2 cellular contexts compared by ENCODE assay signal in genomic region chr1:23322770-23323169, GRCh38.
TF ChIP-seq lines count a peak whose summit lies in the region.

No MANE protein-coding gene starts in this region.

TF ChIP-seq in HCT116, 20 proteins besides CTCF, POLR2A, EP300 and RAD21:
- TF ChIP-seq TCF7L2 (IDR thresholded peaks at IDR 0.05; ENCODE audit: borderline replicate concordance, extremely low read depth, insufficient read depth, insufficient read length) (no peak), FOSL1 (IDR thresholded peaks at IDR 0.05; ENCODE audit: low read depth) (no peak), ATF3 (IDR thresholded peaks at IDR 0.05) (no peak), REST (IDR thresholded peaks at IDR 0.05; ENCODE audit: low read depth) (no peak), EZH2 (IDR thresholded peaks at IDR 0.05) (no peak), SRF (IDR thresholded peaks at IDR 0.05; ENCODE audit: low read depth) (no peak), SIN3A (IDR thresholded peaks at IDR 0.05; ENCODE audit: low read depth) (no peak), JUND (IDR thresholded peaks at IDR 0.05) (no peak), ZBTB33 (IDR thresholded peaks at IDR 0.05; ENCODE audit: extremely low read depth, insufficient replicate concordance, low read length) (no peak), EGR1 (IDR thresholded peaks at IDR 0.05; ENCODE audit: low read depth) (no peak)
TF ChIP-seq in HCT116: peak in this region for 0.

TF ChIP-seq in K562, 482 proteins besides CTCF, POLR2A, EP300 and RAD21:
- TF ChIP-seq RBM34 (IDR thresholded peaks at IDR 0.05; ENCODE audit: borderline replicate concordance, insufficient read depth, low read length), result no peak
- TF ChIP-seq TCF15 (CRISPR knock-in tag; IDR thresholded peaks at IDR 0.05), result no peak
- TF ChIP-seq ZFPM2 (CRISPR knock-in tag; IDR thresholded peaks at IDR 0.05), result no peak
- no peak for TF ChIP-seq KLF6 (CRISPR knock-in tag; IDR thresholded peaks at IDR 0.05; ENCODE audit: borderline replicate concordance)
- TF ChIP-seq GATAD2B (IDR thresholded peaks at IDR 0.05; ENCODE audit: borderline replicate concordance), result no peak
- no peak for TF ChIP-seq KLF10 (CRISPR knock-in tag; IDR thresholded peaks at IDR 0.05)
- TF ChIP-seq ELF1 (tag; IDR thresholded peaks at IDR 0.05), result no peak
- no peak for TF ChIP-seq ZNF75A (CRISPR knock-in tag; IDR thresholded peaks at IDR 0.05)
TF ChIP-seq in K562: peak in this region for 0.
